In the genomic region with DNA sequence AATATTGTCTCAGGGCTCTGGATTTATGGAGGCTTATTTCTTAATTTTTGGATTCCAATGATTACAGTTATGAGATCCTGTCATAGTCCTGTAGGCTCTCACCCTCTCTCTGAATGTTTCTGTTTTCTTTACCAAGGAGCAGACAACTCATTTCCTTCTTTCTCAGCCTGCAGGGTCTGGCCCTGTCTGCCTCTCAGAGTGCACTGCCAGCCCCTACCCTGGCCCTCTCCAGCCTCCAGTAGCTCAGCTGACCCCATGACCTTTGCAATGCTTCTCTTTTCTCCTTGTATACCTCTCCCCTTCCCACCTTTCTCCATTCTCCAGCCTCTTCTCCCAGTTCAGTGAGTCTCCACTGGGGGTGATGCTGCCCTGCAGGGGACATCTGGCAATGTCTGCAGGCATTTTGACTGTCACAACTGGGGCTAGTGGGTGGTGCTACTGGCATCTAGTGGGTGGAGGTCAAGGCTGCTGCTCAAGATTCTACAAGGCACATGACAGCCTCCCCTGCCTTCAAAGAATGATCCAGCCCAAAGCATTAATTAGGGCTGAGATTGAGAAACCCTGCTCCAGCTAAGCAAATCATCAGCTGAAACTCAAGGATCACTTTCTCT, we compare ENCODE assay signal across 20 cellular contexts.
DNase-seq lines count a peak whose midpoint lies in the region; FAIRE-seq and TF ChIP-seq lines count a peak whose summit lies in the region.
"Had no signal": no experiment of that assay in that cellular context is flagged by ENCODE, and none has a peak within 500 bp of the region (broad histone marks: within the 10 kb centered on the region; RNA-seq: fewer than 3 reads in every experiment).

No MANE protein-coding gene starts in this region.

- POLR2A ChIA-PET in endothelial cell of umbilical vein (lab: Charles Lee), result no interaction called here

- BruUV-seq in endothelial cell of umbilical vein (replicated peaks; lab: Mats Ljungman, UMichigan), result no TSS peak

- CTCF ChIA-PET in endothelial cell of umbilical vein (lab: Charles Lee), result no interaction called here

- H3K4me3 ChIP-seq in endothelial cell of umbilical vein (replicated peaks in 1 of 3; ENCODE audit: insufficient read depth in 1 of 3, low read depth in 1 of 3, low read length in 3 of 3) (no peak overlapping the region), testis (no peak overlapping the region)
- H3K4me3 ChIP-seq: tibial nerve had no signal

- H3K9me1 ChIP-seq in endothelial cell of umbilical vein (replicated peaks; ENCODE audit: control insufficient read depth, extremely low read depth, insufficient read depth, low read length), result no peaks in the 10 kb centered on the region

- H3K4me1 ChIP-seq in endothelial cell of umbilical vein (ENCODE audit: control insufficient read depth, extremely low read depth, insufficient read depth, low read length), result peaks cover 6% of the 10 kb centered on the region
- H3K4me1 ChIP-seq in testis, result peaks cover 2% of the 10 kb centered on the region
- H3K4me1 ChIP-seq: tibial nerve had no signal

- no peaks in the 10 kb centered on the region for H3K79me2 ChIP-seq in endothelial cell of umbilical vein (ENCODE audit: control insufficient read depth, insufficient read depth, low read length)

- H4K20me1 ChIP-seq in endothelial cell of umbilical vein (replicated peaks; ENCODE audit: control insufficient read depth, extremely low read depth, insufficient read depth, low read length), result no peaks in the 10 kb centered on the region

- H3K9ac ChIP-seq in endothelial cell of umbilical vein (replicated peaks; ENCODE audit: extremely low read depth, insufficient read depth, low read length), result no peak overlapping the region

- H3K27me3 ChIP-seq in endothelial cell of umbilical vein (ENCODE audit: control insufficient read depth in 2 of 2, insufficient read depth in 2 of 2, low read length in 2 of 2), result no peaks in the 10 kb centered on the region
- H3K27me3 ChIP-seq in testis, result no peaks in the 10 kb centered on the region
- H3K27me3 ChIP-seq: tibial nerve had no signal

- H3K36me3 ChIP-seq in endothelial cell of umbilical vein (ENCODE audit: control insufficient read depth in 2 of 2, extremely low read depth in 1 of 2, insufficient read depth in 2 of 2, low read length in 2 of 2) (no peaks in the 10 kb centered on the region), testis (ENCODE audit: low read depth, missing control alignments) (no peaks in the 10 kb centered on the region)
- H3K36me3 ChIP-seq: tibial nerve had no signal

- dilution Hi-C loops in endothelial cell of umbilical vein (cut with MboI; ENCODE audit: extremely low pct_ligation_motif_present, low sequenced_read_pairs), result no loop called here

- no peak overlapping the region for H3K4me2 ChIP-seq in endothelial cell of umbilical vein (ENCODE audit: insufficient read depth, low read length)

- H2AFZ ChIP-seq in endothelial cell of umbilical vein (ENCODE audit: low read depth, low read length), result no peak overlapping the region

- intact Hi-C loops in endothelial cell of umbilical vein (cut with micrococcal nuclease), result loop anchor here (2.0 kb wide), 1 partner anchor 29 kb away; no protein-coding TSS in a partner anchor
- intact Hi-C loops in testis (cut with DNase I; ENCODE audit: low total_unique reads), result no loop called here

- H3K27ac ChIP-seq in endothelial cell of umbilical vein (ENCODE audit: insufficient read depth, low read depth, low read length) (no peak overlapping the region), testis (no peak overlapping the region)
- H3K27ac ChIP-seq: tibial nerve had no signal

- peak; percentile 53 for FAIRE-seq in endothelial cell of umbilical vein (lab: Jason Lieb, UNC)
- FAIRE-seq: GM18507, GM19239 had no signal

- H3K9me3 ChIP-seq in endothelial cell of umbilical vein (replicated peaks; ENCODE audit: control insufficient read depth, insufficient read depth, low read length) (no peaks in the 10 kb centered on the region), testis (no peaks in the 10 kb centered on the region)

- DNase-seq in NCI-H146 (lab: John Stamatoyannopoulos, UW) (peak; percentile 52), NCI-H146 treated with DMSO at 0.1 percent for 48 hours (lab: John Stamatoyannopoulos, UW; ENCODE audit: unreplicated experiment) (no peak), OCI-M1 (lab: John Stamatoyannopoulos, UW) (peak; percentile 42), endothelial cell of umbilical vein (ENCODE audit: low read depth, low spot score) (peak; percentile 56), testis (peak; percentile 22), mucosa of gallbladder (ENCODE audit: low spot score) (no peak), NCI-H446 treated with DMSO at 0.1 percent for 48 hours (lab: John Stamatoyannopoulos, UW) (no peak), globus pallidus (ENCODE audit: low spot score) (no peak)
- DNase-seq: activated CD4-positive, alpha-beta T cell treated with anti-CD3 and anti-CD28 coated beads, Interleukin-2, amount 50 U/mL, for 4 hours; activated T-cell treated with anti-CD3 and anti-CD28 coated beads, Interleukin-2, amount 50 U/mL, for 72 hours; CD4-positive, alpha-beta T cell; left ventricle myocardium superior; naive thymus-derived CD8-positive, alpha-beta T cell; NCI-H1436 treated with DMSO at 0.1 percent for 48 hours; NCI-H510A treated with DMSO at 0.1 percent for 48 hours; stimulated activated CD4-positive, alpha-beta T cell treated with anti-CD3 and anti-CD28 coated beads, Interleukin-1b, Interleukin-23, amount 100 ng/mL, for 48 hours; T1000 had no signal

- TF ChIP-seq CTCF in endothelial cell of umbilical vein (IDR thresholded peaks at IDR 0.05; ENCODE audit: extremely low read depth in 1 of 2, insufficient read depth in 1 of 2, low read depth in 1 of 2, low read length in 2 of 2) (no peak), testis (IDR thresholded peaks at IDR 0.05) (peak in 1 of 3 experiments; percentile 11)

- no peak for TF ChIP-seq POLR2A in endothelial cell of umbilical vein (IDR thresholded peaks at IDR 0.05; ENCODE audit: low read depth, low read length)
- TF ChIP-seq POLR2A in testis (IDR thresholded peaks at IDR 0.05), result no peak

TF ChIP-seq in endothelial cell of umbilical vein, 7 proteins besides CTCF, POLR2A, EP300 and RAD21:
- TF ChIP-seq FOS (IDR thresholded peaks at IDR 0.05; ENCODE audit: borderline replicate concordance, insufficient read depth, low read length) (peak; percentile 14), JUN (IDR thresholded peaks at IDR 0.05; ENCODE audit: borderline replicate concordance, insufficient read depth, insufficient read length, low read depth) (no peak)
- TF ChIP-seq, protein P1, sequence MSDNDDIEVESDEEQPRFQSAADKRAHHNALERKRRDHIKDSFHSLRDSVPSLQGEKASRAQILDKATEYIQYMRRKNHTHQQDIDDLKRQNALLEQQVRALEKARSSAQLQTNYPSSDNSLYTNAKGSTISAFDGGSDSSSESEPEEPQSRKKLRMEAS (IDR thresholded peaks at IDR 0.05; ENCODE audit: insufficient read depth, insufficient read length), result no peak

Comparison
In these comparisons a context has a peak if more than half of its experiments do, and no peak if none do; other contexts are left out.
1. DNase-seq: peak in NCI-H146 (single experiment), OCI-M1 (single experiment), endothelial cell of umbilical vein (single experiment) and testis (single experiment); none in NCI-H146 treated with DMSO at 0.1 percent for 48 hours (single experiment), mucosa of gallbladder (single experiment), NCI-H446 treated with DMSO at 0.1 percent for 48 hours (single experiment) and globus pallidus (single experiment).